In the genomic region with DNA sequence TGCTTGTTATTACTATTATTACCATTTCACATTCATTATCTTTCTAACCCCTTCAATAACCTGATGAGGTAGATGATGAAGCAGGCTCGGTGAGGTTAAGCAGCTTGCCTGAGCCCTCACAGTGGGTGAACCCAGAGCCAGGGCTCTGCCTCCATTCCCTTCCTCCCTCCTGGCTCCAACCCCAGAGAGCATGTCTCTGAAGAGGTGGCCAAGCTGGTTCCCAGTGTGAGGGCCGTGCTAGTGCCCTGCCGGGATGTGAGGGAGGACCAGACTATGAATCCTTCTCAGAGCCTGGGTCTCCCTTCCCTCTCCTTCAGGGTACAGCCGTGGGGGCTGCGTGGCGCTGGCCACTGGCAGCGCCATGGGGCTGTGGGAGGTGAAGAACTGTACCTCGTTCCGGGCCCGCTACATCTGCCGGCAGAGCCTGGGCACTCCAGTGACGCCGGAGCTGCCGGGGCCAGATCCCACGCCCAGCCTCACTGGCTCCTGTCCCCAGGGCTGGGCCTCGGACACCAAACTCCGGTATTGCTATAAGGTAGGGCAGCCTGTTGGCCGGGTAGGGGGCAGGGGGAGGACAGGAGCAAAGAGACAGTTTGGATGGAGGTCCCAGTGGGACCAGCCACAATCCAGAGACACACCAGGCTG, we compare ENCODE assay signal across 25 cellular contexts.
"Had no signal": no experiment of that assay in that cellular context is flagged by ENCODE, and none has a peak within 500 bp of the region (broad histone marks: within the 10 kb centered on the region; RNA-seq: fewer than 3 reads in every experiment).

No MANE protein-coding gene starts in this region.

- H3K4me3 Mint-ChIP-seq: activated CD4-positive, alpha-beta memory T cell treated with anti-CD3 and anti-CD28 coated beads, Interleukin-2, amount 10 ng/mL, durations not matched to agents 7 days and 5 days; activated naive CD8-positive, alpha-beta T cell treated with anti-CD3 and anti-CD28 coated beads, Interleukin-2, amount 10 ng/mL, durations not matched to agents 7 days and 5 days; activated T-helper 17 cell treated with anti-CD3 and anti-CD28 coated beads, Interleukin-2, amount 50 U/mL, for 72 hours; T-helper 17 cell had no signal

- H3K27me3 Mint-ChIP-seq: activated CD4-positive, alpha-beta memory T cell treated with anti-CD3 and anti-CD28 coated beads, Interleukin-2, amount 10 ng/mL, durations not matched to agents 7 days and 5 days; activated naive CD8-positive, alpha-beta T cell treated with anti-CD3 and anti-CD28 coated beads, Interleukin-2, amount 10 ng/mL, durations not matched to agents 7 days and 5 days; activated T-helper 17 cell treated with anti-CD3 and anti-CD28 coated beads, Interleukin-2, amount 50 U/mL, for 72 hours; T-helper 17 cell had no signal

- H3K36me3 Mint-ChIP-seq: activated naive CD8-positive, alpha-beta T cell treated with anti-CD3 and anti-CD28 coated beads, Interleukin-2, amount 10 ng/mL, durations not matched to agents 7 days and 5 days had no signal

- H3K9me3 Mint-ChIP-seq: activated CD4-positive, alpha-beta memory T cell treated with anti-CD3 and anti-CD28 coated beads, Interleukin-2, amount 10 ng/mL, durations not matched to agents 7 days and 5 days; activated naive CD8-positive, alpha-beta T cell treated with anti-CD3 and anti-CD28 coated beads, Interleukin-2, amount 10 ng/mL, durations not matched to agents 7 days and 5 days; activated T-helper 17 cell treated with anti-CD3 and anti-CD28 coated beads, Interleukin-2, amount 50 U/mL, for 72 hours had no signal

- ATAC-seq: activated T-helper 17 cell treated with anti-CD3 and anti-CD28 coated beads, Interleukin-2, amount 50 U/mL, for 72 hours; PC-3; T-helper 17 cell had no signal

- H3K4me1 Mint-ChIP-seq: activated naive CD8-positive, alpha-beta T cell treated with anti-CD3 and anti-CD28 coated beads, Interleukin-2, amount 10 ng/mL, durations not matched to agents 7 days and 5 days had no signal

- H3K27ac Mint-ChIP-seq: activated CD4-positive, alpha-beta memory T cell treated with anti-CD3 and anti-CD28 coated beads, Interleukin-2, amount 10 ng/mL, durations not matched to agents 7 days and 5 days; activated naive CD8-positive, alpha-beta T cell treated with anti-CD3 and anti-CD28 coated beads, Interleukin-2, amount 10 ng/mL, durations not matched to agents 7 days and 5 days; activated T-helper 17 cell treated with anti-CD3 and anti-CD28 coated beads, Interleukin-2, amount 50 U/mL, for 72 hours; T-helper 17 cell had no signal

- FAIRE-seq: RCC 7860, TTC549 had no signal

- DNase-seq: activated CD4-positive, alpha-beta memory T cell treated with anti-CD3 and anti-CD28 coated beads, Interleukin-2, amount 10 ng/mL, durations not matched to agents 7 days and 5 days; activated CD4-positive, alpha-beta T cell treated with anti-CD3 and anti-CD28 coated beads, Interleukin-2, amount 50 U/mL, for 1 hour; activated CD4-positive, CD25-positive, alpha-beta regulatory T cell; activated naive CD4-positive, alpha-beta T cell treated with anti-CD3 and anti-CD28 coated beads, Interleukin-2, amount 50 U/mL, for 16 hours; activated naive CD8-positive, alpha-beta T cell treated with anti-CD3 and anti-CD28 coated beads, Interleukin-2, amount 10 ng/mL, durations not matched to agents 7 days and 5 days; activated T-cell treated with anti-CD3 and anti-CD28 coated beads for 4 hours; activated T-cell treated with anti-CD3 and anti-CD28 coated beads, Interleukin-2, amount 50 U/mL, for 48 hours; adrenal gland; MG63; NCI-H1105; NCI-H1436; NCI-H1694 treated with DMSO at 0.1 percent for 48 hours; NCI-H2029 treated with DMSO at 0.1 percent for 48 hours; NCI-H345; NCI-H510A; NCI-H526 treated with DMSO at 0.1 percent for 48 hours; NCI-H82; NK-92 treated with Interleukin-12 subunit alpha and Interleukin-12 subunit beta, amount 100 ng/mL, for 24 hours; PC-3; Right ventricle myocardium superior; T-helper 17 cell; T1000 had no signal
